In the genomic region with DNA sequence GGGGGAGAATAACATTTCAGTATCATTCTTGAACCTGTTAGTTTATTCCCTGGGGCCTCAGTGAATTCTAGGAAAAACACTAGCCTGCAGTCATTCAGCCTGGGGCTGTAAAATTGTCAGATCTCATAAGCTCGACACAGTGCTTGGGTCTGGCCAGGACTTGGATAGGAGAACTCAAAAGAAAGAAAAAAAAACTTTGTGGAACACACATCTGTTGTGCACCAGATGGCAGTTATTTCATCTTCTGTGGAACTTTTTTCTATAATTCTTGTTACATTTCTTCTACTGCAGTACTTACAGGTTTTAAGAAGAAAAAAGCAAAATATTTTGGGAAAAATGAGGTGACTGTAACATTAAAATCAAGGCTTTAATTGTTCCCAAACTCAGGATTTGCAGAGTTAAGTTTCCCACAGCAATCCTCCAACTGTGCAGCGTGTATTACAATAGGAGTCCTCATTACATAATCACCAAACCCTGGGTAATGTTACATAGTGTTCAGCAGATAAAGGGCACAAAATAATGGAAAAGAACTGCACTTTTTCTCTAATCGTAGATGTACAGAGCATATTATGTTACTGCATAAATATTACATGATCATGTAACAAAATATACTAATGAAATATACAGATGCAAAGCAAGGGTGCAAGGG, we compare ENCODE assay signal across 19 cellular contexts.
DNase-seq lines count a peak whose midpoint lies in the region; ATAC-seq and FAIRE-seq lines count a peak whose summit lies in the region.
"Had no signal": no experiment of that assay in that cellular context is flagged by ENCODE, and none has a peak within 500 bp of the region (broad histone marks: within the 10 kb centered on the region; RNA-seq: fewer than 3 reads in every experiment).

No MANE protein-coding gene starts in this region.

- DNase-seq in AG08395 (ENCODE audit: low spot score) (peak; percentile 13), GM19239 (ENCODE audit: insufficient read length, low spot score) (no peak), adipocyte (ENCODE audit: low read depth) (peak; percentile 76), left lobe of liver (ENCODE audit: low spot score) (no peak), amniotic stem cell (lab: John Stamatoyannopoulos, UW) (no peak), mesenteric fat pad (ENCODE audit: low spot score) (no peak), ACHN (no peak)
- DNase-seq in activated CD4-positive, alpha-beta T cell treated with anti-CD3 and anti-CD28 coated beads, Interleukin-2, amount 50 U/mL, for 4 hours = no peak
- DNase-seq: activated CD8-positive, alpha-beta memory T cell treated with anti-CD3 and anti-CD28 coated beads for 24 hours; activated effector memory CD4-positive, alpha-beta T cell treated with Interleukin-2 at 50 U/mL for 16 hours; AML-193; dermis blood vessel endothelial cell; GM23248; MM.1S; right lobe of liver; stimulated activated CD4-positive, alpha-beta T cell treated with anti-CD3 and anti-CD28 coated beads, Interleukin-4, amount 100 ng/mL, for 24 hours; upper lobe of left lung had no signal

- H3K9me3 ChIP-seq in adipocyte (ENCODE audit: control insufficient read depth, low read length) = no peaks in the 10 kb centered on the region
- H3K9me3 ChIP-seq: right lobe of liver, upper lobe of left lung had no signal

- no peaks in the 10 kb centered on the region for H3K27me3 ChIP-seq in adipocyte (replicated peaks; ENCODE audit: control insufficient read depth, insufficient read depth, low read length)
- H3K27me3 ChIP-seq: right lobe of liver, upper lobe of left lung had no signal

- no peaks in the 10 kb centered on the region for H3K36me3 ChIP-seq in adipocyte (ENCODE audit: control insufficient read depth, insufficient read depth, low read length, severe bottlenecking)
- H3K36me3 ChIP-seq: right lobe of liver, upper lobe of left lung had no signal

- no peak overlapping the region for H3K4me3 ChIP-seq in adipocyte (ENCODE audit: low read length)
- H3K4me3 ChIP-seq: GM23248, right lobe of liver, upper lobe of left lung had no signal

- peaks cover 18% of the 10 kb centered on the region for H3K4me1 ChIP-seq in adipocyte (ENCODE audit: control insufficient read depth, insufficient read depth, low read length)
- H3K4me1 ChIP-seq: upper lobe of left lung had no signal

- peak; percentile 73 for FAIRE-seq in GM19239 (lab: Jason Lieb, UNC)
- FAIRE-seq: astrocyte had no signal

- H3K9ac ChIP-seq in adipocyte (ENCODE audit: low read length) = no peak overlapping the region
- H3K9ac ChIP-seq: GM23248 had no signal

- in situ Hi-C loops in ACHN (cut with HindIII; ENCODE audit: low pct_ligation_motif_present, low pct_unique_long_range_greater_than_20kb, low sequenced_read_pairs) = no loop called here

- peak; percentile 72 for ATAC-seq in left lobe of liver
- ATAC-seq: natural killer cell treated with Interleukin-12 subunit alpha and Interleukin-12 subunit beta and Interleukin-15 and Interleukin-18, amount 100 ng/mL, for 72 hours had no signal

Comparison
In these comparisons a context has a peak if more than half of its experiments do, and no peak if none do; other contexts are left out.
1. DNase-seq: peak in AG08395 (single experiment) and adipocyte (single experiment); none in GM19239 (single experiment), left lobe of liver (single experiment), amniotic stem cell (single experiment), activated CD4-positive, alpha-beta T cell treated with anti-CD3 and anti-CD28 coated beads, Interleukin-2, amount 50 U/mL, for 4 hours (0 of 2), mesenteric fat pad (single experiment) and ACHN (single experiment).